In genomic region chr13:71808708-71809107, GRCh38 we compare ENCODE assay signal across 22 cellular contexts. TPM values are rescaled to one million over a fixed set of nuclear protein-coding genes. Genes with fewer than 3 reads are reported as not detected.
"Had no signal": no experiment of that assay in that cellular context is flagged by ENCODE, and none has a peak within 500 bp of the region (broad histone marks: within the 10 kb centered on the region; RNA-seq: fewer than 3 reads in every experiment).

No MANE protein-coding gene starts in this region.

- H3K4me2 ChIP-seq: hepatocyte had no signal

- H3K36me3 ChIP-seq: esophagus muscularis mucosa, gastroesophageal sphincter, heart left ventricle, left lung, lower lobe of right lung had no signal

- H3K79me2 ChIP-seq: hepatocyte had no signal

- H3K4me3 ChIP-seq: coronary artery, dorsolateral prefrontal cortex, esophagus muscularis mucosa, gastroesophageal sphincter, heart left ventricle, hepatocyte, left lung, lower lobe of right lung had no signal

- H3K9me3 ChIP-seq: esophagus muscularis mucosa, gastroesophageal sphincter, heart left ventricle, left lung, lower lobe of right lung had no signal

- DNase-seq: dermis blood vessel endothelial cell; dorsolateral prefrontal cortex; effector CD4-positive, alpha-beta T cell; effector memory CD4-positive, alpha-beta T cell; heart left ventricle; hypothalamus; immature natural killer cell; left cardiac atrium; left lung; left ventricle myocardium superior; lower lobe of right lung; mesenchymal stem cell; naive thymus-derived CD4-positive, alpha-beta T cell; natural killer cell had no signal

- FAIRE-seq: endothelial cell of umbilical vein, frontal cortex, keratinocyte had no signal

- H2AFZ ChIP-seq: hepatocyte had no signal

- H3K27me3 ChIP-seq: esophagus muscularis mucosa, foreskin keratinocyte, gastroesophageal sphincter, heart left ventricle, hepatocyte, left lung had no signal

- ATAC-seq: foreskin keratinocyte; gastroesophageal sphincter; heart left ventricle; left cardiac atrium; left lung; left ventricle myocardium superior; lower lobe of right lung; naive thymus-derived CD4-positive, alpha-beta T cell; natural killer cell had no signal

- H3K27ac ChIP-seq: coronary artery, dorsolateral prefrontal cortex, esophagus muscularis mucosa, foreskin keratinocyte, gastroesophageal sphincter, heart left ventricle, hepatocyte, left lung, lower lobe of right lung had no signal

- H3K4me1 ChIP-seq: esophagus muscularis mucosa, foreskin keratinocyte, gastroesophageal sphincter, heart left ventricle, lower lobe of right lung had no signal

RNA-seq across cellular contexts. Expression of gene DACH1, which starts 58.3 kb away (rescaled TPM):
- polyA plus RNA-seq: foreskin keratinocyte, keratinocyte had no signal
